In genomic region chr15:100154338-100154737, GRCh38 we compare ENCODE assay signal across 1 cellular context.
TF ChIP-seq lines count a peak whose summit lies in the region.

No MANE protein-coding gene starts in this region.

TF ChIP-seq in H1, 55 proteins besides CTCF, POLR2A, EP300 and RAD21 (continued from another document):
- TF ChIP-seq, protein P1, sequence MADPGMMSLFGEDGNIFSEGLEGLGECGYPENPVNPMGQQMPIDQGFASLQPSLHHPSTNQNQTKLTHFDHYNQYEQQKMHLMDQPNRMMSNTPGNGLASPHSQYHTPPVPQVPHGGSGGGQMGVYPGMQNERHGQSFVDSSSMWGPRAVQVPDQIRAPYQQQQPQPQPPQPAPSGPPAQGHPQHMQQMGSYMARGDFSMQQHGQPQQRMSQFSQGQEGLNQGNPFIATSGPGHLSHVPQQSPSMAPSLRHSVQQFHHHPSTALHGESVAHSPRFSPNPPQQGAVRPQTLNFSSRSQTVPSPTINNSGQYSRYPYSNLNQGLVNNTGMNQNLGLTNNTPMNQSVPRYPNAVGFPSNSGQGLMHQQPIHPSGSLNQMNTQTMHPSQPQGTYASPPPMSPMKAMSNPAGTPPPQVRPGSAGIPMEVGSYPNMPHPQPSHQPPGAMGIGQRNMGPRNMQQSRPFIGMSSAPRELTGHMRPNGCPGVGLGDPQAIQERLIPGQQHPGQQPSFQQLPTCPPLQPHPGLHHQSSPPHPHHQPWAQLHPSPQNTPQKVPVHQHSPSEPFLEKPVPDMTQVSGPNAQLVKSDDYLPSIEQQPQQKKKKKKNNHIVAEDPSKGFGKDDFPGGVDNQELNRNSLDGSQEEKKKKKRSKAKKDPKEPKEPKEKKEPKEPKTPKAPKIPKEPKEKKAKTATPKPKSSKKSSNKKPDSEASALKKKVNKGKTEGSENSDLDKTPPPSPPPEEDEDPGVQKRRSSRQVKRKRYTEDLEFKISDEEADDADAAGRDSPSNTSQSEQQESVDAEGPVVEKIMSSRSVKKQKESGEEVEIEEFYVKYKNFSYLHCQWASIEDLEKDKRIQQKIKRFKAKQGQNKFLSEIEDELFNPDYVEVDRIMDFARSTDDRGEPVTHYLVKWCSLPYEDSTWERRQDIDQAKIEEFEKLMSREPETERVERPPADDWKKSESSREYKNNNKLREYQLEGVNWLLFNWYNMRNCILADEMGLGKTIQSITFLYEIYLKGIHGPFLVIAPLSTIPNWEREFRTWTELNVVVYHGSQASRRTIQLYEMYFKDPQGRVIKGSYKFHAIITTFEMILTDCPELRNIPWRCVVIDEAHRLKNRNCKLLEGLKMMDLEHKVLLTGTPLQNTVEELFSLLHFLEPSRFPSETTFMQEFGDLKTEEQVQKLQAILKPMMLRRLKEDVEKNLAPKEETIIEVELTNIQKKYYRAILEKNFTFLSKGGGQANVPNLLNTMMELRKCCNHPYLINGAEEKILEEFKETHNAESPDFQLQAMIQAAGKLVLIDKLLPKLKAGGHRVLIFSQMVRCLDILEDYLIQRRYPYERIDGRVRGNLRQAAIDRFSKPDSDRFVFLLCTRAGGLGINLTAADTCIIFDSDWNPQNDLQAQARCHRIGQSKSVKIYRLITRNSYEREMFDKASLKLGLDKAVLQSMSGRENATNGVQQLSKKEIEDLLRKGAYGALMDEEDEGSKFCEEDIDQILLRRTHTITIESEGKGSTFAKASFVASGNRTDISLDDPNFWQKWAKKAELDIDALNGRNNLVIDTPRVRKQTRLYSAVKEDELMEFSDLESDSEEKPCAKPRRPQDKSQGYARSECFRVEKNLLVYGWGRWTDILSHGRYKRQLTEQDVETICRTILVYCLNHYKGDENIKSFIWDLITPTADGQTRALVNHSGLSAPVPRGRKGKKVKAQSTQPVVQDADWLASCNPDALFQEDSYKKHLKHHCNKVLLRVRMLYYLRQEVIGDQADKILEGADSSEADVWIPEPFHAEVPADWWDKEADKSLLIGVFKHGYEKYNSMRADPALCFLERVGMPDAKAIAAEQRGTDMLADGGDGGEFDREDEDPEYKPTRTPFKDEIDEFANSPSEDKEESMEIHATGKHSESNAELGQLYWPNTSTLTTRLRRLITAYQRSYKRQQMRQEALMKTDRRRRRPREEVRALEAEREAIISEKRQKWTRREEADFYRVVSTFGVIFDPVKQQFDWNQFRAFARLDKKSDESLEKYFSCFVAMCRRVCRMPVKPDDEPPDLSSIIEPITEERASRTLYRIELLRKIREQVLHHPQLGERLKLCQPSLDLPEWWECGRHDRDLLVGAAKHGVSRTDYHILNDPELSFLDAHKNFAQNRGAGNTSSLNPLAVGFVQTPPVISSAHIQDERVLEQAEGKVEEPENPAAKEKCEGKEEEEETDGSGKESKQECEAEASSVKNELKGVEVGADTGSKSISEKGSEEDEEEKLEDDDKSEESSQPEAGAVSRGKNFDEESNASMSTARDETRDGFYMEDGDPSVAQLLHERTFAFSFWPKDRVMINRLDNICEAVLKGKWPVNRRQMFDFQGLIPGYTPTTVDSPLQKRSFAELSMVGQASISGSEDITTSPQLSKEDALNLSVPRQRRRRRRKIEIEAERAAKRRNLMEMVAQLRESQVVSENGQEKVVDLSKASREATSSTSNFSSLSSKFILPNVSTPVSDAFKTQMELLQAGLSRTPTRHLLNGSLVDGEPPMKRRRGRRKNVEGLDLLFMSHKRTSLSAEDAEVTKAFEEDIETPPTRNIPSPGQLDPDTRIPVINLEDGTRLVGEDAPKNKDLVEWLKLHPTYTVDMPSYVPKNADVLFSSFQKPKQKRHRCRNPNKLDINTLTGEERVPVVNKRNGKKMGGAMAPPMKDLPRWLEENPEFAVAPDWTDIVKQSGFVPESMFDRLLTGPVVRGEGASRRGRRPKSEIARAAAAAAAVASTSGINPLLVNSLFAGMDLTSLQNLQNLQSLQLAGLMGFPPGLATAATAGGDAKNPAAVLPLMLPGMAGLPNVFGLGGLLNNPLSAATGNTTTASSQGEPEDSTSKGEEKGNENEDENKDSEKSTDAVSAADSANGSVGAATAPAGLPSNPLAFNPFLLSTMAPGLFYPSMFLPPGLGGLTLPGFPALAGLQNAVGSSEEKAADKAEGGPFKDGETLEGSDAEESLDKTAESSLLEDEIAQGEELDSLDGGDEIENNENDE (IDR thresholded peaks at IDR 0.05; ENCODE audit: insufficient replicate concordance, low read length), result no peak
